Comparison of ENCODE assay signal across 9 cellular contexts in the genomic region with DNA sequence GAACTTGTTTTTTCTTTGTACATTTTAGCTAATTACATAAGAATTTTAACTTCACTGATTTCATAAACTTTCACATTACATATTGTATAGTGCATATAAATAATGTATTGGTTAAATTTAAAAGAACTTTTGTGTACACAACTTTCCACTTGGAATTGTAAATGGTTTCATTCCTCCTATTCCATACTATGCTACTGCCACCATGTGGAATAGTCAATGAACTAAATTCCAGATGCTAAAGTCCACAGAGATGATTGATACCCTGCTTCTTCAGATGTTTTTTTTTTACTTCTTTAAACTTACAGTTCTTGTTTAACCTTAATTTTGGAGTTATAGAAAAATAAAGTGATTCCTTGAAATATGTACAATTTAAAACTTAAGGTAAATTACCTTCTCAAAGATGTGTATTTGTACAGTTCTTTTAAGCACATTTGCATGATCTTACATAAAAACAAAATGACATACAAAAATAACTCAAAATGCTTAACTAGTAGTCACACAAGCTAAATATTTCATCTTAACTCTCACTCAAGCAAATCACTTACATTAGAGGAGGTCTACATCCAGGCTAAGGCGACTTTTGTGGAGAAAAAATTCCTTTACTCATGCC.
A peak's percentile ranks its signal among the peaks of the same experiment; 100 is the strongest.
DNase-seq lines count a peak whose midpoint lies in the region; ATAC-seq, FAIRE-seq and TF ChIP-seq lines count a peak whose summit lies in the region.
"Had no signal": no experiment of that assay in that cellular context is flagged by ENCODE, and none has a peak within 500 bp of the region (broad histone marks: within the 10 kb centered on the region; RNA-seq: fewer than 3 reads in every experiment).

No MANE protein-coding gene starts in this region.

- BruUV-seq in HCT116 (replicated peaks; lab: Mats Ljungman, UMichigan), result no TSS peak

- H3F3A ChIP-seq in SU-DHL-6 (ENCODE audit: insufficient read depth), result no peaks in the 10 kb centered on the region

- H3K4me2 ChIP-seq in HCT116 (ENCODE audit: low read length) (no peak overlapping the region), SU-DHL-6 (ENCODE audit: low read depth, low read length, poor library complexity, severe bottlenecking) (no peak overlapping the region)

- peak; percentile 50 for TF ChIP-seq CTCF in AG09309 (IDR thresholded peaks at IDR 0.05; ENCODE audit: control insufficient read depth, insufficient read depth, low read depth, low read length, missing control alignments)
- TF ChIP-seq CTCF in HCT116 (IDR thresholded peaks at IDR 0.05 in 2 of 3, conservative IDR thresholded peaks at IDR 0.05 in 1 of 3; ENCODE audit: borderline replicate concordance in 1 of 3, insufficient read depth in 1 of 3, low read depth in 2 of 3, low read length in 2 of 3), result peak; percentile 39 to 69 (median 61); a peak in 5 of 6 replicates
- peak; percentile 38 for TF ChIP-seq CTCF in SU-DHL-6 (IDR thresholded peaks at IDR 0.05; ENCODE audit: insufficient read depth, low read length, poor library complexity, severe bottlenecking)
- TF ChIP-seq CTCF in GM20000 (IDR thresholded peaks at IDR 0.05; ENCODE audit: extremely low read depth, missing control alignments), result no peak

- intact Hi-C loops in HCT116 (cut with micrococcal nuclease) (loop anchor here (1.0 to 10.0 kb wide), 5 partner anchors 61 to 1323 kb away; no protein-coding TSS in a partner anchor), sciatic nerve (cut with DNase I) (no loop called here), left ventricle myocardium superior (cut with micrococcal nuclease) (loop anchor here (5.0 kb wide), 1 partner anchor 520 kb away; no protein-coding TSS in a partner anchor)

- H3K9me3 ChIP-seq in HCT116 (ENCODE audit: control insufficient read depth in 1 of 2, insufficient read depth in 1 of 2, low read depth in 1 of 2, low read length in 2 of 2) (no peaks in the 10 kb centered on the region), SU-DHL-6 (ENCODE audit: insufficient read depth, low read length) (no peaks in the 10 kb centered on the region)

- ATAC-seq in HCT116 (peak; percentile 58), sciatic nerve (no peak), left ventricle myocardium superior (no peak)
- ATAC-seq in effector memory CD8-positive, alpha-beta T cell (replicated peaks), result no peak

- H3K9ac ChIP-seq in HCT116 (ENCODE audit: low read length) (no peak overlapping the region), SU-DHL-6 (ENCODE audit: low read length) (no peak overlapping the region)

- H3K27ac Mint-ChIP-seq in effector memory CD8-positive, alpha-beta T cell, result no peak overlapping the region
- H3K27ac Mint-ChIP-seq: activated naive CD8-positive, alpha-beta T cell had no signal

- TF ChIP-seq POLR2A in HCT116 (IDR thresholded peaks at IDR 0.05; ENCODE audit: borderline replicate concordance, extremely low read depth, insufficient read depth, insufficient read length), result no peak

- H3K4me1 Mint-ChIP-seq in effector memory CD8-positive, alpha-beta T cell (ENCODE audit: low read depth in 2 of 2), result no peaks in the 10 kb centered on the region

- RAD21 ChIA-PET in HCT116 (lab: Charles Lee; ENCODE audit: low non-redundant PET in 1 of 2, low total read pairs in 2 of 2, uncharacterized antibody in 2 of 2, unreplicated experiment in 2 of 2), result interaction anchor here in 1 of 2 experiments (3.1 kb wide), 1 partner anchor 517 kb away, joined by 13 read pairs; no protein-coding TSS in a partner anchor

- CTCF ChIA-PET in HCT116 (lab: Charles Lee), result interaction anchor here (1.4 to 7.1 kb wide), 3 partner anchors 10 to 535 kb away, joined by 3 to 89 read pairs (median 7); no protein-coding TSS in a partner anchor

- DNase-seq in AG09309 (ENCODE audit: low read depth), result no peak
- DNase-seq in HCT116 (ENCODE audit: low read depth, low spot score), result peak; percentile 24
- DNase-seq in effector memory CD8-positive, alpha-beta T cell, result no peak
- no peak for DNase-seq in sciatic nerve (ENCODE audit: low spot score)
- DNase-seq in GM20000 (ENCODE audit: low spot score), result no peak
- DNase-seq in left ventricle myocardium superior, result no peak

- FAIRE-seq in islet of Langerhans (lab: Jason Lieb, UNC), result peak; percentile 88

- no peaks in the 10 kb centered on the region for H3K79me2 ChIP-seq in HCT116 (ENCODE audit: insufficient read depth, low read length)
- no peaks in the 10 kb centered on the region for H3K79me2 ChIP-seq in SU-DHL-6 (ENCODE audit: insufficient read depth, low read length)

- H3K4me3 ChIP-seq in AG09309 (ENCODE audit: control insufficient read depth, low read depth, low read length), result no peak overlapping the region
- H3K4me3 ChIP-seq in HCT116 (replicated peaks in 1 of 2; ENCODE audit: low read depth in 1 of 2, low read length in 2 of 2), result no peak overlapping the region
- no peak overlapping the region for H3K4me3 ChIP-seq in SU-DHL-6 (ENCODE audit: insufficient read depth, low read length, poor library complexity, severe bottlenecking)

- H3K9me2 ChIP-seq in HCT116 (ENCODE audit: insufficient read depth), result no peaks in the 10 kb centered on the region
- H3K9me2 ChIP-seq in SU-DHL-6 (replicated peaks; ENCODE audit: insufficient read depth, low read length), result no peaks in the 10 kb centered on the region

- peaks cover 2 to 20% of the 10 kb centered on the region in 2 experiments; a peak in 2 of 4 replicates for H3K4me1 ChIP-seq in HCT116 (ENCODE audit: control insufficient read depth in 1 of 2, insufficient read depth in 2 of 2, low read length in 2 of 2)

- H3K36me3 Mint-ChIP-seq in effector memory CD8-positive, alpha-beta T cell (ENCODE audit: insufficient read depth), result no peaks in the 10 kb centered on the region
- H3K36me3 Mint-ChIP-seq: activated naive CD8-positive, alpha-beta T cell had no signal

- H2AFZ ChIP-seq in HCT116 (ENCODE audit: low read depth, low read length, poor library complexity, severe bottlenecking) (peak overlapping the region; percentile 82), SU-DHL-6 (ENCODE audit: low read depth, low read length, severe bottlenecking) (no peak overlapping the region)

- peak; percentile 84 for TF ChIP-seq RAD21 in HCT116 (IDR thresholded peaks at IDR 0.05; ENCODE audit: low read depth)

- H3K36me3 ChIP-seq in HCT116 (ENCODE audit: control insufficient read depth in 1 of 2, insufficient read depth in 2 of 2, low read length in 2 of 2), result no peaks in the 10 kb centered on the region
- H3K36me3 ChIP-seq in SU-DHL-6 (ENCODE audit: low read length), result no peaks in the 10 kb centered on the region

- H3K27me3 ChIP-seq in HCT116 (ENCODE audit: insufficient read depth, low read length) (no peaks in the 10 kb centered on the region), SU-DHL-6 (ENCODE audit: low read length) (no peaks in the 10 kb centered on the region)

- no peaks in the 10 kb centered on the region for H3K9me3 Mint-ChIP-seq in effector memory CD8-positive, alpha-beta T cell

- no peaks in the 10 kb centered on the region for H3K27me3 Mint-ChIP-seq in effector memory CD8-positive, alpha-beta T cell
- H3K27me3 Mint-ChIP-seq: activated naive CD8-positive, alpha-beta T cell had no signal

- H3K4me3 Mint-ChIP-seq in effector memory CD8-positive, alpha-beta T cell, result no peak overlapping the region
- H3K4me3 Mint-ChIP-seq: activated naive CD8-positive, alpha-beta T cell had no signal

- POLR2A ChIA-PET in HCT116 (lab: Charles Lee), result no interaction called here

- H3K27ac ChIP-seq in HCT116 (ENCODE audit: low read depth, low read length), result no peak overlapping the region
- no peak overlapping the region for H3K27ac ChIP-seq in SU-DHL-6 (ENCODE audit: low read depth, low read length)

- H4K20me1 ChIP-seq in HCT116 (ENCODE audit: insufficient read depth) (no peaks in the 10 kb centered on the region), SU-DHL-6 (ENCODE audit: low read depth, low read length) (no peaks in the 10 kb centered on the region)

TF ChIP-seq in HCT116, 20 proteins besides CTCF, POLR2A, EP300 and RAD21:
- TF ChIP-seq EGR1 (IDR thresholded peaks at IDR 0.05; ENCODE audit: low read depth) (no peak), CBX3 (IDR thresholded peaks at IDR 0.05; ENCODE audit: low read depth) (no peak), EZH2 (IDR thresholded peaks at IDR 0.05) (no peak), SIN3A (IDR thresholded peaks at IDR 0.05; ENCODE audit: low read depth) (no peak), YY1 (IDR thresholded peaks at IDR 0.05; ENCODE audit: extremely low read depth, insufficient replicate concordance, low read depth, low read length) (no peak)
TF ChIP-seq in HCT116: peak in this region for 0.
